15 cellular contexts compared by ENCODE assay signal in genomic region chrX:133783273-133783672, GRCh38.
DNase-seq lines count a peak whose midpoint lies in the region; ATAC-seq and TF ChIP-seq lines count a peak whose summit lies in the region.
"Had no signal": no experiment of that assay in that cellular context is flagged by ENCODE, and none has a peak within 500 bp of the region (broad histone marks: within the 10 kb centered on the region; RNA-seq: fewer than 3 reads in every experiment).

No MANE protein-coding gene starts in this region.

- DNase-seq in pons (ENCODE audit: low spot score) (peak; percentile 24), mammary epithelial cell (no peak), mucosa of gallbladder (ENCODE audit: low spot score) (no peak), NCI-H524 treated with DMSO at 0.1 percent for 48 hours (lab: John Stamatoyannopoulos, UW) (no peak)
- DNase-seq in activated CD8-positive, alpha-beta memory T cell treated with anti-CD3 and anti-CD28 coated beads, Interleukin-2, amount 50 U/mL, for 4 hours, result no peak
- DNase-seq: activated CD4-positive, alpha-beta memory T cell treated with anti-CD3 and anti-CD28 coated beads, Interleukin-2, amount 10 ng/mL, durations not matched to agents 7 days and 5 days; DMS 273 treated with DMSO at 0.1 percent for 48 hours; dorsolateral prefrontal cortex; glutamatergic neuron; midbrain; NCI-H2171; SHP77 treated with DMSO at 0.1 percent for 48 hours had no signal

- H3K9ac ChIP-seq in mammary epithelial cell (ENCODE audit: insufficient read depth, low read length), result no peak overlapping the region

- intact Hi-C loops in mammary epithelial cell (cut with micrococcal nuclease), result no loop called here

- dilution Hi-C loops in mammary epithelial cell (cut with HindIII; ENCODE audit: low sequenced_read_pairs), result no loop called here

- H3K9me3 ChIP-seq in mammary epithelial cell (replicated peaks; ENCODE audit: insufficient read depth, low read length), result no peaks in the 10 kb centered on the region

- peak; percentile 69 for ATAC-seq in GM19023 (IDR thresholded peaks at IDR 0.05; ENCODE audit: unreplicated experiment)
- peak; percentile 83 for ATAC-seq in GM21786 (IDR thresholded peaks at IDR 0.05; ENCODE audit: unreplicated experiment)
- ATAC-seq in HG03457 (IDR thresholded peaks at IDR 0.05; ENCODE audit: unreplicated experiment), result peak; percentile 76

- no peaks in the 10 kb centered on the region for H4K20me1 ChIP-seq in mammary epithelial cell (ENCODE audit: insufficient read depth, low read length)

- no peak overlapping the region for H2AFZ ChIP-seq in mammary epithelial cell (ENCODE audit: low read depth, low read length)

- 56% methylated on average over 2 of the region's 2 CpGs for WGBS in mammary epithelial cell (ENCODE audit: low coverage, missing lambda C conversion rate)

- no peaks in the 10 kb centered on the region for H3K27me3 ChIP-seq in mammary epithelial cell (ENCODE audit: insufficient read depth, low read length)

- BruUV-seq in mammary epithelial cell (replicated peaks; lab: Mats Ljungman, UMichigan), result no TSS peak

- no peak overlapping the region for H3K4me2 ChIP-seq in mammary epithelial cell (ENCODE audit: insufficient read depth, low read depth, low read length)

- CTCF ChIA-PET in mammary epithelial cell (lab: Charles Lee; ENCODE audit: low non-redundant PET), result no interaction called here

- no peak for TF ChIP-seq CTCF in mammary epithelial cell (conservative IDR thresholded peaks at IDR 0.05 in 1 of 2, IDR thresholded peaks at IDR 0.05 in 1 of 2; ENCODE audit: extremely low read depth in 1 of 2, insufficient read depth in 1 of 2, low read depth in 1 of 2, low read length in 2 of 2)

- no peaks in the 10 kb centered on the region for H3K36me3 ChIP-seq in mammary epithelial cell (ENCODE audit: insufficient read depth, low read length)

- H3K4me3 ChIP-seq in mammary epithelial cell (replicated peaks in 1 of 3; ENCODE audit: insufficient read depth in 1 of 3, low read depth in 2 of 3, low read length in 3 of 3), result no peak overlapping the region
- H3K4me3 ChIP-seq: dorsolateral prefrontal cortex had no signal

- H3K79me2 ChIP-seq in mammary epithelial cell (ENCODE audit: insufficient read depth, low read length), result no peaks in the 10 kb centered on the region

- in situ Hi-C loops in mammary epithelial cell (cut with MboI; ENCODE audit: low sequenced_read_pairs in 2 of 2), result no loop called here

- no peak overlapping the region for H3K27ac ChIP-seq in mammary epithelial cell (ENCODE audit: insufficient read depth, low read depth, low read length)
- H3K27ac ChIP-seq: dorsolateral prefrontal cortex had no signal

- peaks cover 4% of the 10 kb centered on the region for H3K4me1 ChIP-seq in mammary epithelial cell (ENCODE audit: insufficient read depth, low read length)
